Comparison of ENCODE assay signal across 13 cellular contexts in the genomic region with DNA sequence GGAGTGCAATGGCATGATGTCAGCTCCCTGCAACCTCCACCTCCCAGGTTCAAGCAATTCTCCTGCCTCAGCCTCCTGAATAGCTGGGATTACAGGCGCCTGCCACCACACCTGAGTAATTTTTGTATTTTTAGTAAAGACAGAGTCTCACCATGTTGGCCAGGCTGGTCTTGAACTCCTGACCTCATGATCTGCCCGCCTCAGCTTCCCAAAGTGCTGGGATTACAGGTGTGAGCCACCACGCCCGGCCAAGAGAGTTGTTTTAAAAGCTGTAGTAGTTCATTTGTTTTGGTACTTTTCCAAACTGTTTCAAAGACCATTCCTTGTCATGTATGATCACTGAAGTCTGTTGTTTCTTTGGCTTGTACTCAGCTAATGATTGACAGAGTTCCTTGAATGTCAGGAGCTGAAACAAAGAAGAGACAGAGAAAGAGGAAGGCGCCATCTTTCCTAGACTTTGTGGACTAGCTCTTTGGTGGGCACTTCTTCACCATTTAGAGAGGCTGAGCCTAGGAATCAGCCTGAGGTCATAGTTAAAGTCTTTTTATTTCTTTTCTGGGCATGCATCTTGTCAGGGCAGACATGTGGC. TPM values are rescaled to one million over a fixed set of nuclear protein-coding genes. Genes with fewer than 3 reads are reported as not detected.
"Had no signal": no experiment of that assay in that cellular context is flagged by ENCODE, and none has a peak within 500 bp of the region (broad histone marks: within the 10 kb centered on the region; RNA-seq: fewer than 3 reads in every experiment).

No MANE protein-coding gene starts in this region.

RNA-seq across cellular contexts. Expression of a gene that starts 59.2 kb away (rescaled TPM):
- total RNA-seq: activated B cell treated with CpG ODN at 0.5 μM for 24 hours; activated CD4-positive, alpha-beta memory T cell treated with anti-CD3 and anti-CD28 coated beads for 36 hours; activated CD4-positive, alpha-beta T cell treated with anti-CD3 and anti-CD28 coated beads, Interleukin-2, amount 10 ng/mL, durations not matched to agents 24 days and 14 days; activated CD8-positive, alpha-beta memory T cell treated with anti-CD3 and anti-CD28 coated beads for 36 hours; activated CD8-positive, alpha-beta T cell treated with anti-CD3 and anti-CD28 coated beads for 36 hours; activated naive CD4-positive, alpha-beta T cell treated with anti-CD3 and anti-CD28 coated beads for 36 hours; activated naive CD8-positive, alpha-beta T cell treated with anti-CD3 and anti-CD28 coated beads for 36 hours; activated T-cell treated with anti-CD3 and anti-CD28 coated beads, Interleukin-2, amount 50 U/mL, for 4 hours; activated T-helper 1 cell treated with anti-CD3 and anti-CD28 coated beads, Interleukin-12 subunit alpha, Interleukin-12 subunit beta, Interleukin-2, Interleukin-4 antibody, amounts not matched to agents 30 ng/mL and 10 ng/mL and 1 ng/mL, durations not matched to agents 14 hours and 24 hours and 36 hours; adrenal gland; astrocyte; cardiac septum had no signal
- polyA plus RNA-seq: adrenal gland, aorta had no signal
